ENCODE assay signal across 31 cellular contexts in genomic region chr22:22036588-22036987, GRCh38.
"Had no signal": no experiment of that assay in that cellular context is flagged by ENCODE, and none has a peak within 500 bp of the region (broad histone marks: within the 10 kb centered on the region; RNA-seq: fewer than 3 reads in every experiment).

No MANE protein-coding gene starts in this region.

- H3K36me3 Mint-ChIP-seq: activated naive CD4-positive, alpha-beta T cell treated with anti-CD3 and anti-CD28 coated beads, Interleukin-2, amount 10 ng/mL, durations not matched to agents 7 days and 5 days; mesothelial cell of epicardium; naive thymus-derived CD4-positive, alpha-beta T cell had no signal

- H3K4me1 ChIP-seq: pancreas, prostate gland, sigmoid colon, testis, transverse colon had no signal

- DNase-seq: activated CD4-positive, alpha-beta memory T cell treated with anti-CD3 and anti-CD28 coated beads, Interleukin-2, amount 10 ng/mL, durations not matched to agents 7 days and 5 days; activated CD4-positive, alpha-beta T cell treated with anti-CD3 and anti-CD28 coated beads, Interleukin-2, amount 10 ng/mL, durations not matched to agents 7 days and 5 days; activated CD4-positive, CD25-positive, alpha-beta regulatory T cell treated with anti-CD3 and anti-CD28 coated beads, Interleukin-2, amount 50 U/mL, for 72 hours; activated CD8-positive, alpha-beta memory T cell treated with anti-CD3 and anti-CD28 coated beads, Interleukin-2, amount 50 U/mL, for 48 hours; activated gamma-delta T cell; activated naive CD4-positive, alpha-beta T cell treated with anti-CD3 and anti-CD28 coated beads, Interleukin-2, amount 10 ng/mL, durations not matched to agents 7 days and 5 days; activated T-cell treated with anti-CD3 and anti-CD28 coated beads, Interleukin-2, amount 50 U/mL, for 24 hours; amniotic stem cell; caudate nucleus; foreskin fibroblast; hippocampal formation; left colon; mammary epithelial cell; naive thymus-derived CD4-positive, alpha-beta T cell; nucleus accumbens; pancreas; retina; sigmoid colon; small intestine; stimulated activated CD4-positive, alpha-beta T cell treated with anti-CD3 and anti-CD28 coated beads, Interleukin-1b, Interleukin-23, amount 100 ng/mL, for 48 hours; stimulated activated CD4-positive, alpha-beta T cell treated with anti-CD3 and anti-CD28 coated beads, Interleukin-4, amount 100 ng/mL, for 4 hours; stimulated activated CD8-positive, alpha-beta memory T cell treated with anti-CD3 and anti-CD28 coated beads, Interleukin-4, amount 100 ng/mL, for 48 hours; stimulated activated naive CD4-positive, alpha-beta T cell treated with Interleukin-2 at 50 U/mL for 16 hours; T1000; testis; transverse colon; WERI-Rb-1 had no signal

- H3K4me3 ChIP-seq: pancreas, prostate gland, sigmoid colon, testis, transverse colon had no signal

- H3K36me3 ChIP-seq: pancreas, prostate gland, sigmoid colon, transverse colon, WERI-Rb-1 had no signal

- H3K27ac Mint-ChIP-seq: activated CD4-positive, alpha-beta memory T cell treated with anti-CD3 and anti-CD28 coated beads, Interleukin-2, amount 10 ng/mL, durations not matched to agents 7 days and 5 days; activated CD4-positive, alpha-beta T cell treated with anti-CD3 and anti-CD28 coated beads, Interleukin-2, amount 10 ng/mL, durations not matched to agents 7 days and 5 days; activated naive CD4-positive, alpha-beta T cell treated with anti-CD3 and anti-CD28 coated beads, Interleukin-2, amount 10 ng/mL, durations not matched to agents 7 days and 5 days; activated T-cell treated with anti-CD3 and anti-CD28 coated beads, Interleukin-2, amount 50 U/mL, for 24 hours; mesothelial cell of epicardium; naive thymus-derived CD4-positive, alpha-beta T cell had no signal

- FAIRE-seq: keratinocyte, pancreas, small intestine had no signal

- H3K27ac ChIP-seq: pancreas, prostate gland, sigmoid colon, testis, transverse colon, WERI-Rb-1 had no signal

- H3K9me3 Mint-ChIP-seq: activated CD4-positive, alpha-beta memory T cell treated with anti-CD3 and anti-CD28 coated beads, Interleukin-2, amount 10 ng/mL, durations not matched to agents 7 days and 5 days; activated CD4-positive, alpha-beta T cell treated with anti-CD3 and anti-CD28 coated beads, Interleukin-2, amount 10 ng/mL, durations not matched to agents 7 days and 5 days; activated naive CD4-positive, alpha-beta T cell treated with anti-CD3 and anti-CD28 coated beads, Interleukin-2, amount 10 ng/mL, durations not matched to agents 7 days and 5 days; activated T-cell treated with anti-CD3 and anti-CD28 coated beads, Interleukin-2, amount 50 U/mL, for 24 hours; mesothelial cell of epicardium; naive thymus-derived CD4-positive, alpha-beta T cell had no signal

- H3K9me3 ChIP-seq: pancreas, prostate gland, sigmoid colon, testis, transverse colon had no signal

- H3K4me3 Mint-ChIP-seq: activated CD4-positive, alpha-beta memory T cell treated with anti-CD3 and anti-CD28 coated beads, Interleukin-2, amount 10 ng/mL, durations not matched to agents 7 days and 5 days; activated CD4-positive, alpha-beta T cell treated with anti-CD3 and anti-CD28 coated beads, Interleukin-2, amount 10 ng/mL, durations not matched to agents 7 days and 5 days; activated naive CD4-positive, alpha-beta T cell treated with anti-CD3 and anti-CD28 coated beads, Interleukin-2, amount 10 ng/mL, durations not matched to agents 7 days and 5 days; activated T-cell treated with anti-CD3 and anti-CD28 coated beads, Interleukin-2, amount 50 U/mL, for 24 hours; mesothelial cell of epicardium; naive thymus-derived CD4-positive, alpha-beta T cell had no signal

- H3K4me1 Mint-ChIP-seq: activated CD4-positive, alpha-beta memory T cell treated with anti-CD3 and anti-CD28 coated beads, Interleukin-2, amount 10 ng/mL, durations not matched to agents 7 days and 5 days; activated CD4-positive, alpha-beta T cell treated with anti-CD3 and anti-CD28 coated beads, Interleukin-2, amount 10 ng/mL, durations not matched to agents 7 days and 5 days; activated naive CD4-positive, alpha-beta T cell treated with anti-CD3 and anti-CD28 coated beads, Interleukin-2, amount 10 ng/mL, durations not matched to agents 7 days and 5 days; mesothelial cell of epicardium; naive thymus-derived CD4-positive, alpha-beta T cell had no signal

- ATAC-seq: esophagus mucosa; left colon; naive thymus-derived CD4-positive, alpha-beta T cell; pancreas had no signal
